Comparison of ENCODE assay signal across 8 cellular contexts in genomic region chr10:125881192-125881591, GRCh38. TPM values are rescaled to one million over a fixed set of nuclear protein-coding genes. Genes with fewer than 3 reads are reported as not detected.
DNase-seq lines count a peak whose midpoint lies in the region; ATAC-seq, FAIRE-seq and TF ChIP-seq lines count a peak whose summit lies in the region.

A gene with protein sequence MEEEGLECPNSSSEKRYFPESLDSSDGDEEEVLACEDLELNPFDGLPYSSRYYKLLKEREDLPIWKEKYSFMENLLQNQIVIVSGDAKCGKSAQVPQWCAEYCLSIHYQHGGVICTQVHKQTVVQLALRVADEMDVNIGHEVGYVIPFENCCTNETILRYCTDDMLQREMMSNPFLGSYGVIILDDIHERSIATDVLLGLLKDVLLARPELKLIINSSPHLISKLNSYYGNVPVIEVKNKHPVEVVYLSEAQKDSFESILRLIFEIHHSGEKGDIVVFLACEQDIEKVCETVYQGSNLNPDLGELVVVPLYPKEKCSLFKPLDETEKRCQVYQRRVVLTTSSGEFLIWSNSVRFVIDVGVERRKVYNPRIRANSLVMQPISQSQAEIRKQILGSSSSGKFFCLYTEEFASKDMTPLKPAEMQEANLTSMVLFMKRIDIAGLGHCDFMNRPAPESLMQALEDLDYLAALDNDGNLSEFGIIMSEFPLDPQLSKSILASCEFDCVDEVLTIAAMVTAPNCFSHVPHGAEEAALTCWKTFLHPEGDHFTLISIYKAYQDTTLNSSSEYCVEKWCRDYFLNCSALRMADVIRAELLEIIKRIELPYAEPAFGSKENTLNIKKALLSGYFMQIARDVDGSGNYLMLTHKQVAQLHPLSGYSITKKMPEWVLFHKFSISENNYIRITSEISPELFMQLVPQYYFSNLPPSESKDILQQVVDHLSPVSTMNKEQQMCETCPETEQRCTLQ (minus strand): TSS chr10:125881292. CDS start chr10:125880824, 468 bp downstream.

- H3K9me3 ChIP-seq in K562 (replicated peaks; ENCODE audit: control insufficient read depth, insufficient read depth, low read depth, low read length): no peaks in the 10 kb centered on the region
- no peaks in the 10 kb centered on the region for H3K9me3 ChIP-seq in iPS DF 6.9 (ENCODE audit: control insufficient read depth, insufficient read depth, low read length)

- WGBS in K562 (ENCODE audit: insufficient coverage, low coverage, missing lambda C conversion rate): 40% methylated on average over 4 of the region's 4 CpGs
- WGBS in iPS DF 6.9 (ENCODE audit: insufficient coverage, insufficient read length): no CpG with 5 or more reads among the region's 4 CpGs

- H3K27ac ChIP-seq in K562 (ENCODE audit: extremely low read depth, low read depth, low read length): no peak within 1 kb of the TSS
- H3K27ac ChIP-seq in iPS DF 6.9 (ENCODE audit: low read length): no peak within 1 kb of the TSS

- no peak within 1 kb of the TSS for H3K4me3 Mint-ChIP-seq in HFFc6

- no peak within 1 kb of the TSS for H3K27ac Mint-ChIP-seq in HFFc6

- POLR2A ChIA-PET in K562 (lab: Yijun Ruan, JAX): interaction anchor here (1.4 kb wide), 1 partner anchor 45 kb away, joined by 3 read pairs; no protein-coding TSS in a partner anchor

- TF ChIP-seq RAD21 in K562 (CRISPR knock-in tag; conservative IDR thresholded peaks at IDR 0.05 in 1 of 2, IDR thresholded peaks at IDR 0.05 in 1 of 2): no peak

- DNase-seq in HFFc6: no peak
- no peak for DNase-seq in K562 (ENCODE audit: extremely low read depth in 1 of 4, low spot score in 3 of 4)
- DNase-seq in iPS DF 6.9 (ENCODE audit: low read depth, low spot score): peak; percentile 72
- no peak for DNase-seq in pulmonary artery endothelial cell (ENCODE audit: low read depth, low spot score)
- no peak for DNase-seq in NOMO-1 treated with dmso at 0.1 percent for 144 hours (lab: John Stamatoyannopoulos, UW; ENCODE audit: unreplicated experiment)
- DNase-seq in NCI-H2196 treated with DMSO at 0.1 percent for 48 hours (lab: John Stamatoyannopoulos, UW; ENCODE audit: unreplicated experiment): no peak
- DNase-seq in nucleus accumbens (lab: John Stamatoyannopoulos, UW): no peak
- DNase-seq in stimulated activated naive CD4-positive, alpha-beta T cell treated with Interleukin-2 at 50 U/mL for 16 hours (lab: John Stamatoyannopoulos, UW): no peak

- TF ChIP-seq EP300 in K562 (IDR thresholded peaks at IDR 0.05; ENCODE audit: low read length): no peak

- in situ Hi-C loops in K562 (cut with MboI): no loop called here

- intact Hi-C loops in K562 (cut with micrococcal nuclease): no loop called here

- H3K27me3 ChIP-seq in K562 (ENCODE audit: control insufficient read depth in 2 of 2, insufficient read depth in 2 of 2, low read length in 2 of 2) (no peaks in the 10 kb centered on the region), iPS DF 6.9 (ENCODE audit: control insufficient read depth, insufficient read depth, low read length) (no peaks in the 10 kb centered on the region)

- no peaks in the 10 kb centered on the region for H3K79me2 ChIP-seq in K562 (ENCODE audit: control insufficient read depth, insufficient read depth, low read length)

- FAIRE-seq in K562 (lab: Jason Lieb, UNC): no peak

- CTCF ChIA-PET in K562 (lab: Yijun Ruan, JAX; ENCODE audit: low intra/inter-chr PET ratio): no interaction called here

- H2AFZ ChIP-seq in K562 (ENCODE audit: low read depth, low read length): no peak within 1 kb of the TSS

- no peaks in the 10 kb centered on the region for H4K20me1 ChIP-seq in K562 (replicated peaks; ENCODE audit: control insufficient read depth, insufficient read depth, low read length)

- H3K4me3 ChIP-seq in K562 (no peak within 1 kb of the TSS), iPS DF 6.9 (ENCODE audit: low read length) (no peak within 1 kb of the TSS)

- TF ChIP-seq POLR2A in K562 (conservative IDR thresholded peaks at IDR 0.05): no peak

- no peaks in the 10 kb centered on the region for H3K4me1 ChIP-seq in K562 (replicated peaks in 1 of 2; ENCODE audit: control insufficient read depth in 2 of 2, insufficient read depth in 2 of 2, low read length in 2 of 2)
- peaks cover 3% of the 10 kb centered on the region for H3K4me1 ChIP-seq in iPS DF 6.9 (ENCODE audit: control insufficient read depth, insufficient read depth, low read length)

- H3K4me1 Mint-ChIP-seq in HFFc6 (ENCODE audit: low read depth): peaks cover 28% of the 10 kb centered on the region

- no peaks in the 10 kb centered on the region for H3K9me1 ChIP-seq in K562 (ENCODE audit: control insufficient read depth, insufficient read depth, low read length)

- peaks cover 12% of the 10 kb centered on the region for H3K36me3 Mint-ChIP-seq in HFFc6 (ENCODE audit: low read depth)

- H3K36me3 ChIP-seq in K562 (ENCODE audit: control insufficient read depth, insufficient read depth, low read length): 0 out of 3 replicates have a peak, but pooled peaks cover 3% of the 10 kb centered on the region
- no peaks in the 10 kb centered on the region for H3K36me3 ChIP-seq in iPS DF 6.9 (ENCODE audit: control insufficient read depth, insufficient read depth, low read length)

- ATAC-seq in K562: no peak

- TF ChIP-seq CTCF in HFFc6 (IDR thresholded peaks at IDR 0.05): no peak
- TF ChIP-seq CTCF in K562 (IDR thresholded peaks at IDR 0.05 in 2 of 3, conservative IDR thresholded peaks at IDR 0.05 in 1 of 3; ENCODE audit: insufficient read depth in 2 of 3, low read depth in 1 of 3, low read length in 3 of 3): no peak

- no peaks in the 10 kb centered on the region; the same call in 1 of the 2 replicates for H3K27me3 Mint-ChIP-seq in HFFc6 (ENCODE audit: insufficient read depth)

- no peak within 1 kb of the TSS for H3K9ac ChIP-seq in K562 (ENCODE audit: insufficient read depth in 1 of 2, low read depth in 2 of 2, low read length in 2 of 2)

- no TSS peak for BruUV-seq in K562 (replicated peaks; lab: Mats Ljungman, UMichigan)

- H3K9me3 Mint-ChIP-seq in HFFc6: peaks cover 5% of the 10 kb centered on the region

- no peak within 1 kb of the TSS for H3K4me2 ChIP-seq in K562 (ENCODE audit: insufficient read depth, low read length)

TF ChIP-seq in K562, 482 proteins besides CTCF, POLR2A, EP300 and RAD21 (continues in another document):
- TF ChIP-seq ZNF449 (CRISPR knock-in tag; IDR thresholded peaks at IDR 0.05) (no peak), E4F1 (CRISPR knock-in tag; IDR thresholded peaks at IDR 0.05; ENCODE audit: borderline replicate concordance) (no peak), ZNF77 (CRISPR knock-in tag; IDR thresholded peaks at IDR 0.05) (no peak)

RNA-seq across cellular contexts. Expression of the gene that starts here (rescaled TPM):
- 10 to 100 TPM; 18.6 to 22.4 (median 20.8) TPM for total RNA-seq in HFFc6 (2021; fragmentation: NEBNext Ultra II Directional; extraction: Animal tissue kit (Norgen Biotek cat#: 25700))
- total RNA-seq in K562 (2011; cell fraction: chromatin; rRNA removed; ENCODE audit: low replicate concordance): 9.7 and 17.2 TPM in 2 replicates
- 4.7 and 5.7 TPM in 2 replicates for total RNA-seq in K562 (2011; cell fraction: nucleolus; rRNA removed)
- total RNA-seq in K562 (2011; cell fraction: nucleoplasm; rRNA removed): 7.6 and 8.1 TPM in 2 replicates
- total RNA-seq in K562 (2014; rRNA removed) (14.8 and 15.8 TPM in 2 replicates), K562 (2014; rRNA removed; fragmentation: Illumina TruSeq; extraction: Trizol) (20.5 and 22.6 TPM in 2 replicates), K562 (2015; rRNA removed; fragmentation: Illumina TruSeq; extraction: Trizol) (16.5 and 17.5 TPM in 2 replicates), K562 (2021) (20.2 and 21.7 TPM in 2 replicates), pulmonary artery endothelial cell (33.5 and 37.4 TPM in 2 replicates)
- polyA plus RNA-seq in K562 (2011; rRNA removed) (12.6 and 23.5 TPM in 2 replicates), K562 (2014; fragmentation: Illumina TruSeq; extraction: Trizol) (15.6 and 16.0 TPM in 2 replicates), K562 (2014; fragmentation: Nextera tagmentation; extraction: Ambion mirVana) (1 to 10 TPM; 5.8 to 6.2 TPM), K562 (2014; rRNA removed) (12.9 and 18.0 TPM in 2 replicates)
- 7.5 and 8.3 TPM in 2 replicates for polyA plus RNA-seq in K562 (2011; cell fraction: cytosol; rRNA removed)
- 8.3 TPM in 2 replicates for polyA plus RNA-seq in K562 (2011; cell fraction: nucleus; rRNA removed)
- polyA plus RNA-seq in K562 (2012): 13.4 and 14.5 TPM in 2 replicates
- polyA minus RNA-seq in K562 (2011; rRNA and poly(A)+ RNA removed): 29.7 and 45.4 TPM in 2 replicates
- 11.9 and 12.0 TPM in 2 replicates for polyA minus RNA-seq in K562 (2011; cell fraction: cytosol; rRNA and poly(A)+ RNA removed)
- 6.8 and 7.8 TPM in 2 replicates for polyA minus RNA-seq in K562 (2011; cell fraction: nucleus; rRNA and poly(A)+ RNA removed)
